ENCODE assay signal across 9 cellular contexts in the genomic region with DNA sequence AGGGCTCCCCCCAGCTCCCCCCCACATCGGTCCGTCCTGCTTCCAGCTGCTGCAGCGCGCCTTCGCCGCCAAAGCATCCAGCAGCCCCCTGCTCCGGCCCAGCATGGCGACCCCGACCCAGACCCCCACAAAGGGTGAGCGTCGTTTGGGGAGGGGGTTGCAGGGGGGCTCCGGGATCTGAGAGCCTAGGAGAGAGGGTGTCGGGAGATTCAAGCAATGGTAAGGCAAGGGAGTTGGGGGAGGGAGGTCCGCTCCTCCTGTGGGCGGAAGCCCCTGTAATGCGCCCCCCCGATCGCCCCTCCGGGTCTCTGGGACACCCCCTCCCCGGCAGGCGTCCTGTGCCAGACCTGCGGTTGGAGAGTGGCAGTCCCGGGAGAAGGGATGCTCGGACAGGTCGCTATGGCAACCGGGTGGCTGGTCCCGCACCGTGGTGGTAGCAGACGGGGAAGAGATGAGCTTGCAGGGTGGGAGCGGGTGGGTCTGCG. TPM values are rescaled to one million over a fixed set of nuclear protein-coding genes. Genes with fewer than 3 reads are reported as not detected.
DNase-seq lines count a peak whose midpoint lies in the region; ATAC-seq and TF ChIP-seq lines count a peak whose summit lies in the region.
"Had no signal": no experiment of that assay in that cellular context is flagged by ENCODE, and none has a peak within 500 bp of the region (broad histone marks: within the 10 kb centered on the region; RNA-seq: fewer than 3 reads in every experiment).

A gene with protein sequence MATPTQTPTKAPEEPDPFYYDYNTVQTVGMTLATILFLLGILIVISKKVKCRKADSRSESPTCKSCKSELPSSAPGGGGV (plus strand): TSS at position 25 of the 485 bp plus-strand sequence. CDS start 79 bp downstream, at position 104.

- peaks cover 13% of the 10 kb centered on the region; the same call in 1 of the 2 replicates for H3K4me1 ChIP-seq in iPS-20b (ENCODE audit: insufficient read depth, low read length)
- H3K4me1 ChIP-seq in thymus (ENCODE audit: control insufficient read depth, insufficient read depth, low read length) = peaks cover 7% of the 10 kb centered on the region

- H3K27ac Mint-ChIP-seq in activated naive CD4-positive, alpha-beta T cell treated with anti-CD3 and anti-CD28 coated beads, Interleukin-2, amount 50 U/mL, for 24 hours = peak within 1 kb of the TSS; percentile 47
- no peak within 1 kb of the TSS for H3K27ac Mint-ChIP-seq in activated naive CD4-positive, alpha-beta T cell treated with anti-CD3 and anti-CD28 coated beads, Interleukin-2, amount 50 U/mL, for 72 hours
- no peak within 1 kb of the TSS for H3K27ac Mint-ChIP-seq in activated B cell treated with CpG ODN at 0.5 μM for 24 hours

- H3K4me1 Mint-ChIP-seq in activated naive CD4-positive, alpha-beta T cell treated with anti-CD3 and anti-CD28 coated beads, Interleukin-2, amount 50 U/mL, for 24 hours = peaks cover 36% of the 10 kb centered on the region
- H3K4me1 Mint-ChIP-seq in activated B cell treated with CpG ODN at 0.5 μM for 24 hours = peaks cover 30% of the 10 kb centered on the region

- peaks cover 46% of the 10 kb centered on the region for H3K27me3 ChIP-seq in iPS-20b (ENCODE audit: insufficient read depth, low read length)
- H3K27me3 ChIP-seq in thymus (ENCODE audit: control insufficient read depth, insufficient read depth) = peaks cover 24% of the 10 kb centered on the region

- no peaks in the 10 kb centered on the region for H3K36me3 ChIP-seq in iPS-20b (ENCODE audit: insufficient read depth, low read depth, low read length)
- H3K36me3 ChIP-seq in thymus (ENCODE audit: control insufficient read depth, insufficient read depth) = no peaks in the 10 kb centered on the region

- H3K27me3 Mint-ChIP-seq in activated naive CD4-positive, alpha-beta T cell treated with anti-CD3 and anti-CD28 coated beads, Interleukin-2, amount 50 U/mL, for 24 hours = no peaks in the 10 kb centered on the region
- no peaks in the 10 kb centered on the region for H3K27me3 Mint-ChIP-seq in activated B cell treated with CpG ODN at 0.5 μM for 24 hours

- ATAC-seq in activated naive CD4-positive, alpha-beta T cell treated with anti-CD3 and anti-CD28 coated beads, Interleukin-2, amount 50 U/mL, for 72 hours = no peak
- ATAC-seq in activated B cell treated with CpG ODN at 0.5 μM for 24 hours (ENCODE audit: low read depth) = no peak
- ATAC-seq: left colon had no signal

- 5% methylated on average over 31 of the region's 31 CpGs for WGBS in thymus

- peak within 1 kb of the TSS; percentile 53; the same call in 1 of the 2 replicates for H3K9ac ChIP-seq in iPS-20b (ENCODE audit: low read depth, low read length)

- no peaks in the 10 kb centered on the region for H3K9me3 Mint-ChIP-seq in activated naive CD4-positive, alpha-beta T cell treated with anti-CD3 and anti-CD28 coated beads, Interleukin-2, amount 50 U/mL, for 24 hours
- no peaks in the 10 kb centered on the region for H3K9me3 Mint-ChIP-seq in activated naive CD4-positive, alpha-beta T cell treated with anti-CD3 and anti-CD28 coated beads, Interleukin-2, amount 50 U/mL, for 72 hours
- no peaks in the 10 kb centered on the region for H3K9me3 Mint-ChIP-seq in activated B cell treated with CpG ODN at 0.5 μM for 24 hours

- H3K27ac ChIP-seq in iPS-20b (ENCODE audit: low read length) (no peak within 1 kb of the TSS), thymus (ENCODE audit: low read depth) (no peak within 1 kb of the TSS)

- DNase-seq in activated naive CD4-positive, alpha-beta T cell treated with anti-CD3 and anti-CD28 coated beads, Interleukin-2, amount 50 U/mL, for 72 hours (ENCODE audit: low spot score in 2 of 2) = no peak
- DNase-seq in activated B cell treated with CpG ODN at 0.5 μM for 24 hours (no peak), amniotic stem cell (lab: John Stamatoyannopoulos, UW) (no peak), NCI-H1048 (lab: John Stamatoyannopoulos, UW) (no peak), SIG-M5 (lab: John Stamatoyannopoulos, UW) (no peak)

- H3K36me3 Mint-ChIP-seq in activated naive CD4-positive, alpha-beta T cell treated with anti-CD3 and anti-CD28 coated beads, Interleukin-2, amount 50 U/mL, for 24 hours = no peaks in the 10 kb centered on the region
- no peaks in the 10 kb centered on the region for H3K36me3 Mint-ChIP-seq in activated naive CD4-positive, alpha-beta T cell treated with anti-CD3 and anti-CD28 coated beads, Interleukin-2, amount 50 U/mL, for 72 hours
- no peaks in the 10 kb centered on the region for H3K36me3 Mint-ChIP-seq in activated B cell treated with CpG ODN at 0.5 μM for 24 hours (ENCODE audit: low read depth)

- H3K9me3 ChIP-seq in iPS-20b (ENCODE audit: insufficient read depth, low read depth, low read length) = no peaks in the 10 kb centered on the region
- H3K9me3 ChIP-seq in thymus (ENCODE audit: control insufficient read depth) = no peaks in the 10 kb centered on the region

- peak within 1 kb of the TSS; percentile 81 for H3K4me3 ChIP-seq in iPS-20b (ENCODE audit: low read length)
- peak within 1 kb of the TSS; percentile 18 for H3K4me3 ChIP-seq in thymus (ENCODE audit: low read length)

- POLR2A ChIA-PET in activated B cell treated with CpG ODN at 0.5 μM for 24 hours (lab: Charles Lee) = interaction anchor here (0.6 to 3.6 kb wide), 6 partner anchors 11 to 203 kb away, joined by 3 to 36 read pairs (median 6); a partner anchor contains a TSS

- CTCF ChIA-PET in activated B cell treated with CpG ODN at 0.5 μM for 24 hours (lab: Charles Lee) = interaction anchor here (1.3 to 3.6 kb wide), 6 partner anchors 10 to 93 kb away, joined by 3 to 27 read pairs (median 4); a partner anchor contains a TSS

- no peak for TF ChIP-seq CTCF in activated B cell treated with CpG ODN at 0.5 μM for 24 hours (IDR thresholded peaks at IDR 0.05)

- intact Hi-C loops in activated B cell treated with CpG ODN at 0.5 μM for 24 hours (cut with micrococcal nuclease) = loop anchor here (2.0 to 5.0 kb wide), 3 partner anchors 126 to 319 kb away; a partner anchor contains a TSS

- peak within 1 kb of the TSS; percentile 86 for H3K4me3 Mint-ChIP-seq in activated naive CD4-positive, alpha-beta T cell treated with anti-CD3 and anti-CD28 coated beads, Interleukin-2, amount 50 U/mL, for 24 hours
- peak within 1 kb of the TSS; percentile 87 for H3K4me3 Mint-ChIP-seq in activated B cell treated with CpG ODN at 0.5 μM for 24 hours

RNA-seq across cellular contexts. Expression of the gene that starts here (rescaled TPM):
- 1 to 10 TPM in 1 of 2 donors, under 1 TPM in 1; 0.82 to 1.8 TPM for total RNA-seq in activated naive CD4-positive, alpha-beta T cell treated with anti-CD3 and anti-CD28 coated beads, Interleukin-2, amount 50 U/mL, for 72 hours
- total RNA-seq in activated B cell treated with CpG ODN at 0.5 μM for 24 hours = 2.2 and 3.0 TPM in 2 replicates
- 1.9 TPM for polyA plus RNA-seq in thymus
- total RNA-seq: left colon had no signal
